Comparison of ENCODE assay signal across 9 cellular contexts in the genomic region with DNA sequence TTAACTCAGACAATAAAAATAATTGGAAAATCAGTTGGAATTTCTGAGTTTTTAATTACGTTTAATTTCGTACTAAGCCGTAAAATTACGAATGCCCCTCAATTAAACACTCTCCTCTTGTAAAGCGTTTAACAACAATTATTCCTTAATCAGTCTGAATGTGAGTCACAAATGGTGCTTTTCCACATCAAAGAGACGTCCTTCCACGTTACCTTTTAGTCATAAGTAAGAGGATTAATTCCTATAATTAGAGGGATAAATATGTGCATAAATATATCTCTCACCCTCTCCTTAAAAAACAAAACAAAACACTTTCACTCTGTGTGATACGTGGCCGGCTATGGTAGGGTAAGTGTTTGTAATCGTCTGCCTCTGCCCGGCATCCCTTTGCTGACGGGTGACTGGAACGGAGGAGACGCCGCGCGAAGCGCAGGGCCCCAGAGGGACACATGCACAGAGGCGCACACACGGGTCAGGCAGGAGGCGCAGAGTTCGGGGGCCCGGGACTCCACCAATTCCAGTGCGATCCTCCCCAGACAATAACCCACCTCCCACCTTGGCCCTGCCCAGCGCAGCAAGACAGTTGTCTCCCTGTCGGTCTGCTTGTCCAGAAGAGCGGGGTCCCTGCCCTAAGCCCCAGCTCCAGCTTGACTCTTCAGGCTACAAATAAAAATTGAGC. TPM values are rescaled to one million over a fixed set of nuclear protein-coding genes. Genes with fewer than 3 reads are reported as not detected.
DNase-seq lines count a peak whose midpoint lies in the region; ATAC-seq, FAIRE-seq and TF ChIP-seq lines count a peak whose summit lies in the region.
"Had no signal": no experiment of that assay in that cellular context is flagged by ENCODE, and none has a peak within 500 bp of the region (broad histone marks: within the 10 kb centered on the region; RNA-seq: fewer than 3 reads in every experiment).

No MANE protein-coding gene starts in this region.

- CTCF ChIA-PET in activated CD4-positive, alpha-beta T cell treated with anti-CD3 and anti-CD28 coated beads, Interleukin-2, amount 10 ng/mL, durations not matched to agents 7 days and 5 days (lab: Charles Lee), result interaction anchor here (1.8 kb wide), 1 partner anchor 227 kb away, joined by 5 read pairs; no protein-coding TSS in a partner anchor

- H3K36me3 Mint-ChIP-seq in activated CD4-positive, alpha-beta T cell treated with anti-CD3 and anti-CD28 coated beads, Interleukin-2, amount 10 ng/mL, durations not matched to agents 7 days and 5 days (ENCODE audit: low read depth), result no peaks in the 10 kb centered on the region

- intact Hi-C loops in heart left ventricle (cut with DNase I), result loop anchor here in 4 of 10 donors (5.0 to 10.0 kb wide), 5 partner anchors 225 to 525 kb away; no protein-coding TSS in a partner anchor
- intact Hi-C loops in gastrocnemius medialis (cut with DNase I; ENCODE audit: low total_unique reads), result no loop called here

- TF ChIP-seq POLR2A in heart left ventricle (IDR thresholded peaks at IDR 0.05), result no peak
- no peak for TF ChIP-seq POLR2A in gastrocnemius medialis (IDR thresholded peaks at IDR 0.05)

- H3K27me3 ChIP-seq in heart left ventricle (peaks cover 0 to 69% (median 5%) of the 10 kb centered on the region in 9 donors), parathyroid adenoma (ENCODE audit: control insufficient read depth, insufficient read depth, low read length) (no peaks in the 10 kb centered on the region), gastrocnemius medialis (peaks cover 72 to 90% (median 82%) of the 10 kb centered on the region in 3 donors)

- H3K79me2 ChIP-seq in parathyroid adenoma, result no peaks in the 10 kb centered on the region

- 11 to 17% (median 16%) methylated on average over 26 to 27 of the region's 27 CpGs for WGBS in heart left ventricle, 4 donors

- H2AFZ ChIP-seq in parathyroid adenoma, result peak overlapping the region; percentile 77

- H3K27me3 Mint-ChIP-seq in activated CD4-positive, alpha-beta T cell treated with anti-CD3 and anti-CD28 coated beads, Interleukin-2, amount 10 ng/mL, durations not matched to agents 7 days and 5 days, result peaks cover 76% of the 10 kb centered on the region

- ATAC-seq in heart left ventricle (peak; percentile 78 to 89 (median 84)), gastrocnemius medialis (no peak)

- peak; percentile 86 for FAIRE-seq in G401.6 (lab: Jason Lieb, UNC)

- no peak for TF ChIP-seq CTCF in WI38 (IDR thresholded peaks at IDR 0.05; ENCODE audit: low read depth, low read length)
- no peak for TF ChIP-seq CTCF in heart left ventricle (IDR thresholded peaks at IDR 0.05)
- TF ChIP-seq CTCF in parathyroid adenoma (IDR thresholded peaks at IDR 0.05), result no peak
- TF ChIP-seq CTCF in gastrocnemius medialis (IDR thresholded peaks at IDR 0.05 in 4 of 5, conservative IDR thresholded peaks at IDR 0.05 in 1 of 5), result no peak

- peaks cover 2% of the 10 kb centered on the region for H3K4me1 Mint-ChIP-seq in activated CD4-positive, alpha-beta T cell treated with anti-CD3 and anti-CD28 coated beads, Interleukin-2, amount 10 ng/mL, durations not matched to agents 7 days and 5 days

- no peaks in the 10 kb centered on the region for H3K9me3 Mint-ChIP-seq in activated CD4-positive, alpha-beta T cell treated with anti-CD3 and anti-CD28 coated beads, Interleukin-2, amount 10 ng/mL, durations not matched to agents 7 days and 5 days

- peak overlapping the region; percentile 55 for H3K4me2 ChIP-seq in parathyroid adenoma (ENCODE audit: low read length)

- DNase-seq in heart left ventricle, result peak; percentile 46 to 77 (median 72)
- DNase-seq in Kasumi-1 (lab: John Stamatoyannopoulos, UW), result no peak
- no peak for DNase-seq in H4 (ENCODE audit: low spot score)
- DNase-seq in activated CD4-positive, alpha-beta T cell treated with anti-CD3 and anti-CD28 coated beads, Interleukin-2, amount 10 ng/mL, durations not matched to agents 7 days and 5 days, result no peak
- no peak for DNase-seq in gastrocnemius medialis

- H3K4me3 ChIP-seq in WI38 (ENCODE audit: low read depth, low read length) (peak overlapping the region; percentile 36), heart left ventricle (peak overlapping the region; percentile 6 to 63 (median 50)), parathyroid adenoma (ENCODE audit: low read depth, low read length) (peak overlapping the region; percentile 25), gastrocnemius medialis (peak overlapping the region in 2 of 4 donors; percentile 21 to 22)

- H3K9ac ChIP-seq in parathyroid adenoma, result no peak overlapping the region

- no peaks in the 10 kb centered on the region for H3K36me3 ChIP-seq in heart left ventricle
- no peaks in the 10 kb centered on the region for H3K36me3 ChIP-seq in parathyroid adenoma (ENCODE audit: control insufficient read depth, insufficient read depth, low read length)
- no peaks in the 10 kb centered on the region for H3K36me3 ChIP-seq in gastrocnemius medialis

- H3K4me1 ChIP-seq in heart left ventricle (peaks cover 0 to 12% (median 0%) of the 10 kb centered on the region in 12 donors), parathyroid adenoma (no peaks in the 10 kb centered on the region), gastrocnemius medialis (peaks cover 5 to 7% of the 10 kb centered on the region in 2 donors)

- POLR2A ChIA-PET in activated CD4-positive, alpha-beta T cell treated with anti-CD3 and anti-CD28 coated beads, Interleukin-2, amount 10 ng/mL, durations not matched to agents 7 days and 5 days (lab: Charles Lee), result no interaction called here

- H3K27ac Mint-ChIP-seq in activated CD4-positive, alpha-beta T cell treated with anti-CD3 and anti-CD28 coated beads, Interleukin-2, amount 10 ng/mL, durations not matched to agents 7 days and 5 days, result no peak overlapping the region
- H3K27ac Mint-ChIP-seq: activated naive CD4-positive, alpha-beta T cell treated with anti-CD3 and anti-CD28 coated beads, Interleukin-2, amount 50 U/mL, for 24 hours had no signal

- H3K27ac ChIP-seq in heart left ventricle (peak overlapping the region; percentile 7 to 98 (median 72)), parathyroid adenoma (no peak overlapping the region), gastrocnemius medialis (no peak overlapping the region)

- H3K9me3 ChIP-seq in heart left ventricle, result no peaks in the 10 kb centered on the region
- no peaks in the 10 kb centered on the region for H3K9me3 ChIP-seq in parathyroid adenoma (ENCODE audit: control insufficient read depth, low read length)
- no peaks in the 10 kb centered on the region for H3K9me3 ChIP-seq in gastrocnemius medialis

- in situ Hi-C loops in gastrocnemius medialis (cut with MboI; ENCODE audit: low sequenced_read_pairs in 4 of 4), result loop anchor here in 3 of 4 donors (25.0 kb wide), 1 partner anchor 223 kb away; no protein-coding TSS in a partner anchor

- no peak overlapping the region for H3K4me3 Mint-ChIP-seq in activated CD4-positive, alpha-beta T cell treated with anti-CD3 and anti-CD28 coated beads, Interleukin-2, amount 10 ng/mL, durations not matched to agents 7 days and 5 days
- H3K4me3 Mint-ChIP-seq: activated naive CD4-positive, alpha-beta T cell treated with anti-CD3 and anti-CD28 coated beads, Interleukin-2, amount 50 U/mL, for 24 hours had no signal

RNA-seq across cellular contexts. Expression of gene MEIS2, which starts 9.7 kb away (rescaled TPM):
- total RNA-seq in heart left ventricle (10 to 100 TPM; 38.3 to 56.2 (median 49.7) TPM), gastrocnemius medialis (1 to 10 TPM in 1 of 4 donors, under 1 TPM in 2, not detected in 1; 0.31 to 1.8 (median 0.40) TPM)
- 10 to 100 TPM; 13.2 to 89.7 TPM for polyA plus RNA-seq in heart left ventricle
- 13.0 and 28.0 TPM in 2 replicates for total RNA-seq in H4 (2014; rRNA removed; shearing (Covaris generic))
- total RNA-seq in activated CD4-positive, alpha-beta T cell treated with anti-CD3 and anti-CD28 coated beads, Interleukin-2, amount 10 ng/mL, durations not matched to agents 7 days and 5 days, result not detected

Comparison
In these comparisons a context has a peak if more than half of its experiments do, and no peak if none do; other contexts are left out.
1. ATAC-seq: peak in heart left ventricle (4 of 4); none in gastrocnemius medialis (0 of 2).
2. DNase-seq: peak in heart left ventricle (5 of 5); none in Kasumi-1 (0 of 2), H4 (single experiment), activated CD4-positive, alpha-beta T cell treated with anti-CD3 and anti-CD28 coated beads, Interleukin-2, amount 10 ng/mL, durations not matched to agents 7 days and 5 days (single experiment) and gastrocnemius medialis (0 of 2).
3. H3K27ac ChIP-seq: peak in heart left ventricle (12 of 12); none in parathyroid adenoma (single experiment) and gastrocnemius medialis (0 of 4).